ENCODE assay signal across 8 cellular contexts in genomic region chr6:124965424-124965850, GRCh38. TPM values are rescaled to one million over a fixed set of nuclear protein-coding genes. Genes with fewer than 3 reads are reported as not detected.
DNase-seq lines count a peak whose midpoint lies in the region; TF ChIP-seq lines count a peak whose summit lies in the region.
"Not testable (repeated sequence)": the region's sequence is repeated elsewhere in the genome, so short reads cannot be mapped to it uniquely, and the experiment has no call there.
"Had no signal": no experiment of that assay in that cellular context is flagged by ENCODE, and none has a peak within 500 bp of the region (broad histone marks: within the 10 kb centered on the region; RNA-seq: fewer than 3 reads in every experiment).

No MANE protein-coding gene starts in this region.

- 74% methylated on average over 3 of the region's 3 CpGs for WGBS in hepatocyte (ENCODE audit: low lambda C conversion rate, missing lambda C conversion rate)

- peak overlapping the region; percentile 89 for H3K4me2 ChIP-seq in hepatocyte
- not testable (repeated sequence) for H3K4me2 ChIP-seq in neural cell (ENCODE audit: low read length)

- not testable (repeated sequence) for H3K9ac ChIP-seq in neural cell (ENCODE audit: low read length); skeletal muscle tissue (ENCODE audit: low read depth in 1 of 3, low read length in 3 of 3)

- not testable (repeated sequence) for TF ChIP-seq CTCF in astrocyte of the cerebellum (IDR thresholded peaks at IDR 0.05; ENCODE audit: low read depth, low read length, missing control alignments); hepatocyte (IDR thresholded peaks at IDR 0.05; ENCODE audit: poor library complexity); neural cell (IDR thresholded peaks at IDR 0.05; ENCODE audit: poor library complexity, severe bottlenecking)

- not testable (repeated sequence) for H3K9me3 ChIP-seq in hepatocyte (ENCODE audit: low read depth); neural cell (ENCODE audit: low read length); skeletal muscle tissue (ENCODE audit: control insufficient read depth in 3 of 3, low read length in 3 of 3)

- TF ChIP-seq RAD21 in neural cell (conservative IDR thresholded peaks at IDR 0.05): not testable (repeated sequence)

- peak overlapping the region; percentile 20 for H3K4me3 ChIP-seq in astrocyte of the cerebellum (ENCODE audit: low read depth, low read length)
- H3K4me3 ChIP-seq in hepatocyte; skeletal muscle tissue (ENCODE audit: low read length in 3 of 3): not testable (repeated sequence)
- peak overlapping the region; percentile 6 for H3K4me3 ChIP-seq in neural cell (ENCODE audit: low read length)

- in situ Hi-C loops in astrocyte of the cerebellum (cut with HindIII; ENCODE audit: low sequenced_read_pairs): not testable (repeated sequence)

- H3K79me2 ChIP-seq in hepatocyte: peaks cover 77% of the 10 kb centered on the region
- not testable (repeated sequence) for H3K79me2 ChIP-seq in neural cell (replicated peaks; ENCODE audit: insufficient read depth, low read length)

- H3K9me2 ChIP-seq in hepatocyte (replicated peaks; ENCODE audit: insufficient read depth); neural cell (ENCODE audit: insufficient read depth, low read length): not testable (repeated sequence)

- H3K27ac ChIP-seq in hepatocyte; neural cell (ENCODE audit: low read length): not testable (repeated sequence)
- peak overlapping the region; percentile 88 for H3K27ac ChIP-seq in skeletal muscle tissue (ENCODE audit: low read depth, low read length)

- H3K4me1 ChIP-seq in hepatocyte (ENCODE audit: insufficient read depth): peaks cover 24% of the 10 kb centered on the region
- peaks cover 29 to 35% (median 32%) of the 10 kb centered on the region in 3 donors for H3K4me1 ChIP-seq in skeletal muscle tissue (ENCODE audit: control insufficient read depth in 3 of 3, insufficient read depth in 3 of 3, low read length in 3 of 3)

- H3F3A ChIP-seq in neural cell (ENCODE audit: insufficient read depth, low read length, poor library complexity, severe bottlenecking): not testable (repeated sequence)

- DNase-seq in EH (ENCODE audit: low read depth) (peak; percentile 39), NCI-H69 (lab: John Stamatoyannopoulos, UW) (peak; percentile 22), dermis blood vessel endothelial cell (peak; percentile 53)
- DNase-seq in astrocyte of the cerebellum (ENCODE audit: low read depth); hepatocyte (ENCODE audit: low spot score): not testable (repeated sequence)

- H3K36me3 ChIP-seq in hepatocyte (replicated peaks; ENCODE audit: insufficient read depth, low read depth); neural cell (ENCODE audit: insufficient read depth, low read length); skeletal muscle tissue (ENCODE audit: control insufficient read depth in 3 of 3, insufficient read depth in 3 of 3, low read length in 3 of 3): not testable (repeated sequence)

- H3K27me3 ChIP-seq in hepatocyte; neural cell (ENCODE audit: insufficient read depth, low read depth, low read length); skeletal muscle tissue (ENCODE audit: control insufficient read depth in 3 of 3, insufficient read depth in 3 of 3, low read length in 3 of 3): not testable (repeated sequence)

- H2AFZ ChIP-seq in hepatocyte; neural cell (ENCODE audit: low read depth, low read length): not testable (repeated sequence)

- not testable (repeated sequence) for TF ChIP-seq EP300 in neural cell (conservative IDR thresholded peaks at IDR 0.05; ENCODE audit: poor library complexity, severe bottlenecking)

- H4K20me1 ChIP-seq in hepatocyte (ENCODE audit: insufficient read depth, poor library complexity, severe bottlenecking); neural cell (ENCODE audit: insufficient read depth): not testable (repeated sequence)

RNA-seq across cellular contexts. Expression of gene RNF217, which starts 3.2 kb away (rescaled TPM):
- total RNA-seq in dermis blood vessel endothelial cell (17.5 and 41.7 TPM in 2 replicates), hepatocyte (18.4 and 167 TPM in 2 replicates), skeletal muscle tissue (27.1 TPM)
- polyA plus RNA-seq in hepatocyte (7.9 and 8.8 TPM in 2 replicates), neural cell (6.0 and 10.2 TPM in 2 replicates)
- polyA minus RNA-seq in neural cell: 14.9 and 20.8 TPM in 2 replicates
- total RNA-seq: activated B cell treated with CpG ODN at 0.5 μM for 24 hours had no signal
